In the genomic region with DNA sequence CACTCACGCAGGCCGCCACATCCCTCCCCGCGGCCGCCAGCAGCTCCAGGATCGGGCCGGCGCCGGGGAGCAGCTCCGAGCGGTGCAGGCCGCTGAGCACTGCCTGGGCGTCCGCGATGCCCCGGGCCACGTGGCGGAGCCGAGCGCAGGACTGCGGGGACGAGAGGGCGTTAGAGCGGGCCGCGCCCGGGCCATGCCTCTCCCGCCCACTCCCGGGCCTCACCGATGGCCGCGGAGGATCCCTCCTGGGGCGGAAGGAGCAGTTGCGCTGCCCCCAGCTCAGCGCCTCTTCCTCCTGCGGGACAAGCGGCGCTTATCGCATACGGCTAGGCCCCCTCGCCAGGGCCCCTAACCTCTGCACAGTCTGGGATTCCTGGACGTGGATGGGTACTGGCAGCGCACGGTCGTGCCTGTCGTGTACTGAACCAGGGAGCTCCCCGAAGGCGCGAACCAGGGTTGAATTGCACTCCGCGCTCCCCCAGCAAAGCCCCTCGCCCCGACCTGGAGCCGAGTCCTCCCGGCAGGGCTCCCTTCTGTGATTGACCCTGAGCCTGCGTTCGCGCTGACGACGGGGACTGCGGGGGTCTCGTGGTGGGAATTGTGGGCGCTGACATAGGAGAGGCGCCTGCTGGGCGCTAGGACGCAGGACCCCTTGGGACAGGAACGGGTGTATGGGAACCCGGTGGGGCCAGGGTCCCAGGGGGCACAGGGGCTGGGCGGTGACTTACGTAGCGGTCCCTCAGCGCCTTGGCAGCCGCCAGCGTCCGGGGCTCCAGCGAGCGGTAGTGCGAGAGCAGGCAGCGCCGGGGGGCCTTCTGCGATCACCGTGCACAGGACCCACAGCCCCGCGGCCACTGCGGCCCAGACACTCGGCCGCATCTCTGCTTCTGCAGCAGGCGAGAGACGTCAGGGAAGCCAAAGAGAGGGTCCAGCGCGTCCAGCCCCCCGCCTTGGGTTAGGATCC, we compare ENCODE assay signal across 1 cellular context.
TF ChIP-seq lines count a peak whose summit lies in the region.

No MANE protein-coding gene starts in this region.

TF ChIP-seq in WTC11, 78 proteins besides CTCF, POLR2A, EP300 and RAD21 (continued from another document):
- TF ChIP-seq, protein P1, sequence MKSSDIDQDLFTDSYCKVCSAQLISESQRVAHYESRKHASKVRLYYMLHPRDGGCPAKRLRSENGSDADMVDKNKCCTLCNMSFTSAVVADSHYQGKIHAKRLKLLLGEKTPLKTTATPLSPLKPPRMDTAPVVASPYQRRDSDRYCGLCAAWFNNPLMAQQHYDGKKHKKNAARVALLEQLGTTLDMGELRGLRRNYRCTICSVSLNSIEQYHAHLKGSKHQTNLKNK (CRISPR knock-in tag; IDR thresholded peaks at IDR 0.05), result no peak
- TF ChIP-seq SMAD4 (CRISPR knock-in tag; IDR thresholded peaks at IDR 0.05) (0 out of 2 replicates have a peak, but pooled peaks have one; percentile 65), JUN (CRISPR knock-in tag; IDR thresholded peaks at IDR 0.05) (peak; percentile 75; the same call in 1 of the 2 replicates), MYBL2 (CRISPR knock-in tag; IDR thresholded peaks at IDR 0.05) (0 out of 2 replicates have a peak, but pooled peaks have one; percentile 63), ZBTB21 (CRISPR knock-in tag; IDR thresholded peaks at IDR 0.05; ENCODE audit: borderline replicate concordance) (peak; percentile 79; the same call in 1 of the 2 replicates), ZNF263 (CRISPR knock-in tag; IDR thresholded peaks at IDR 0.05; ENCODE audit: low read depth) (peak; percentile 45; the same call in 1 of the 2 replicates), CREB1 (CRISPR knock-in tag; IDR thresholded peaks at IDR 0.05) (no peak), ELF4 (CRISPR knock-in tag; IDR thresholded peaks at IDR 0.05; ENCODE audit: low read depth) (0 out of 2 replicates have a peak, but pooled peaks have one; percentile 70), JAZF1 (CRISPR knock-in tag; IDR thresholded peaks at IDR 0.05) (no peak), NFE2L1 (CRISPR knock-in tag; IDR thresholded peaks at IDR 0.05) (peak; percentile 32; the same call in 1 of the 2 replicates), ZNF219 (CRISPR knock-in tag; IDR thresholded peaks at IDR 0.05; ENCODE audit: borderline replicate concordance) (peak; percentile 77)
- TF ChIP-seq, protein P2, sequence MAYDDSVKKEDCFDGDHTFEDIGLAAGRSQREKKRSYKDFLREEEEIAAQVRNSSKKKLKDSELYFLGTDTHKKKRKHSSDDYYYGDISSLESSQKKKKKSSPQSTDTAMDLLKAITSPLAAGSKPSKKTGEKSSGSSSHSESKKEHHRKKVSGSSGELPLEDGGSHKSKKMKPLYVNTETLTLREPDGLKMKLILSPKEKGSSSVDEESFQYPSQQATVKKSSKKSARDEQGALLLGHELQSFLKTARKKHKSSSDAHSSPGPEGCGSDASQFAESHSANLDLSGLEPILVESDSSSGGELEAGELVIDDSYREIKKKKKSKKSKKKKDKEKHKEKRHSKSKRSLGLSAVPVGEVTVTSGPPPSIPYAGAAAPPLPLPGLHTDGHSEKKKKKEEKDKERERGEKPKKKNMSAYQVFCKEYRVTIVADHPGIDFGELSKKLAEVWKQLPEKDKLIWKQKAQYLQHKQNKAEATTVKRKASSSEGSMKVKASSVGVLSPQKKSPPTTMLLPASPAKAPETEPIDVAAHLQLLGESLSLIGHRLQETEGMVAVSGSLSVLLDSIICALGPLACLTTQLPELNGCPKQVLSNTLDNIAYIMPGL (CRISPR knock-in tag; IDR thresholded peaks at IDR 0.05), result peak; percentile 73
- TF ChIP-seq, protein P3, sequence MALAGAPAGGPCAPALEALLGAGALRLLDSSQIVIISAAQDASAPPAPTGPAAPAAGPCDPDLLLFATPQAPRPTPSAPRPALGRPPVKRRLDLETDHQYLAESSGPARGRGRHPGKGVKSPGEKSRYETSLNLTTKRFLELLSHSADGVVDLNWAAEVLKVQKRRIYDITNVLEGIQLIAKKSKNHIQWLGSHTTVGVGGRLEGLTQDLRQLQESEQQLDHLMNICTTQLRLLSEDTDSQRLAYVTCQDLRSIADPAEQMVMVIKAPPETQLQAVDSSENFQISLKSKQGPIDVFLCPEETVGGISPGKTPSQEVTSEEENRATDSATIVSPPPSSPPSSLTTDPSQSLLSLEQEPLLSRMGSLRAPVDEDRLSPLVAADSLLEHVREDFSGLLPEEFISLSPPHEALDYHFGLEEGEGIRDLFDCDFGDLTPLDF (CRISPR knock-in tag; IDR thresholded peaks at IDR 0.05), result no peak
- TF ChIP-seq, protein P4, sequence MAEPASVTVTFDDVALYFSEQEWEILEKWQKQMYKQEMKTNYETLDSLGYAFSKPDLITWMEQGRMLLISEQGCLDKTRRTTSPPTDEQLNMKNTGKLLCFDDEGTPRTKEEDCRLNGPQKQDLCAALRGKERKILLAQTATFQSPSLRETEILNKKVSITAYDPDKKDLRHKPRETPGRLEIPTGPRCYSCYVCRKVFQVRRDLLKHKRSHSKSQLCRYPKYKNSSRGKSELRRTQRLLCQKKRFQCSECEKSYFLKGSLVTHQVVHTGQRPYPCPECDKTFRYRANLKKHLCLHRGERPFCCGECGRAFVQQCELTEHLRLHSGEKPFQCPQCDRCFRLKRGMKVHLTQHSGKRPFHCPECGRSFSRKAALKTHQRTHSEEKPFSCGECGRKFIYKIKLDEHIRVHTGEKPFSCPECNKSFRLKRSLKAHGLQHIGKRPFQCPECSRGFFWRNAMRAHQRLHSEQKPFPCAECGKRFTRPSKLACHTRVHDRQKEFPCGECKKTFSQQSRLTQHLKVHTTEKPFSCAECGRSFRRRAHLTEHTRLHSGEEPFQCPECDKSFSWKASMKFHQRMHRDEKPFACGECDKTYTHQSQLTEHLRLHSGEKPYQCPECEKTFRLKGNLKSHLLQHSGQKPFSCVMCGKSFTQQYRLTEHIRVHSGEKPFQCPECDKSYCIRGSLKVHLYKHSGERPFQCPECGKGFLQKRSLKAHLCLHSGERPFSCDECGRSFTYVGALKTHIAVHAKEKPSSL (CRISPR knock-in tag; conservative IDR thresholded peaks at IDR 0.05), result no peak
- TF ChIP-seq, protein P5, sequence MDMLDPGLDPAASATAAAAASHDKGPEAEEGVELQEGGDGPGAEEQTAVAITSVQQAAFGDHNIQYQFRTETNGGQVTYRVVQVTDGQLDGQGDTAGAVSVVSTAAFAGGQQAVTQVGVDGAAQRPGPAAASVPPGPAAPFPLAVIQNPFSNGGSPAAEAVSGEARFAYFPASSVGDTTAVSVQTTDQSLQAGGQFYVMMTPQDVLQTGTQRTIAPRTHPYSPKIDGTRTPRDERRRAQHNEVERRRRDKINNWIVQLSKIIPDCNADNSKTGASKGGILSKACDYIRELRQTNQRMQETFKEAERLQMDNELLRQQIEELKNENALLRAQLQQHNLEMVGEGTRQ (CRISPR knock-in tag; IDR thresholded peaks at IDR 0.05), result peak; percentile 55; the same call in 1 of the 2 replicates
- TF ChIP-seq, protein P6, sequence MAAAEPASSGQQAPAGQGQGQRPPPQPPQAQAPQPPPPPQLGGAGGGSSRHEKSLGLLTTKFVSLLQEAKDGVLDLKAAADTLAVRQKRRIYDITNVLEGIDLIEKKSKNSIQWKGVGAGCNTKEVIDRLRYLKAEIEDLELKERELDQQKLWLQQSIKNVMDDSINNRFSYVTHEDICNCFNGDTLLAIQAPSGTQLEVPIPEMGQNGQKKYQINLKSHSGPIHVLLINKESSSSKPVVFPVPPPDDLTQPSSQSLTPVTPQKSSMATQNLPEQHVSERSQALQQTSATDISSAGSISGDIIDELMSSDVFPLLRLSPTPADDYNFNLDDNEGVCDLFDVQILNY (CRISPR knock-in tag; IDR thresholded peaks at IDR 0.05), result peak; percentile 82; the same call in 1 of the 2 replicates
- TF ChIP-seq, protein P7, sequence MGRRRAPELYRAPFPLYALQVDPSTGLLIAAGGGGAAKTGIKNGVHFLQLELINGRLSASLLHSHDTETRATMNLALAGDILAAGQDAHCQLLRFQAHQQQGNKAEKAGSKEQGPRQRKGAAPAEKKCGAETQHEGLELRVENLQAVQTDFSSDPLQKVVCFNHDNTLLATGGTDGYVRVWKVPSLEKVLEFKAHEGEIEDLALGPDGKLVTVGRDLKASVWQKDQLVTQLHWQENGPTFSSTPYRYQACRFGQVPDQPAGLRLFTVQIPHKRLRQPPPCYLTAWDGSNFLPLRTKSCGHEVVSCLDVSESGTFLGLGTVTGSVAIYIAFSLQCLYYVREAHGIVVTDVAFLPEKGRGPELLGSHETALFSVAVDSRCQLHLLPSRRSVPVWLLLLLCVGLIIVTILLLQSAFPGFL (CRISPR knock-in tag; IDR thresholded peaks at IDR 0.05; ENCODE audit: borderline replicate concordance), result no peak
- TF ChIP-seq, protein P8, sequence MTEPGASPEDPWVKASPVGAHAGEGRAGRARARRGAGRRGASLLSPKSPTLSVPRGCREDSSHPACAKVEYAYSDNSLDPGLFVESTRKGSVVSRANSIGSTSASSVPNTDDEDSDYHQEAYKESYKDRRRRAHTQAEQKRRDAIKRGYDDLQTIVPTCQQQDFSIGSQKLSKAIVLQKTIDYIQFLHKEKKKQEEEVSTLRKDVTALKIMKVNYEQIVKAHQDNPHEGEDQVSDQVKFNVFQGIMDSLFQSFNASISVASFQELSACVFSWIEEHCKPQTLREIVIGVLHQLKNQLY (CRISPR knock-in tag; IDR thresholded peaks at IDR 0.05), result peak; percentile 53; the same call in 1 of the 2 replicates
- TF ChIP-seq, protein P9, sequence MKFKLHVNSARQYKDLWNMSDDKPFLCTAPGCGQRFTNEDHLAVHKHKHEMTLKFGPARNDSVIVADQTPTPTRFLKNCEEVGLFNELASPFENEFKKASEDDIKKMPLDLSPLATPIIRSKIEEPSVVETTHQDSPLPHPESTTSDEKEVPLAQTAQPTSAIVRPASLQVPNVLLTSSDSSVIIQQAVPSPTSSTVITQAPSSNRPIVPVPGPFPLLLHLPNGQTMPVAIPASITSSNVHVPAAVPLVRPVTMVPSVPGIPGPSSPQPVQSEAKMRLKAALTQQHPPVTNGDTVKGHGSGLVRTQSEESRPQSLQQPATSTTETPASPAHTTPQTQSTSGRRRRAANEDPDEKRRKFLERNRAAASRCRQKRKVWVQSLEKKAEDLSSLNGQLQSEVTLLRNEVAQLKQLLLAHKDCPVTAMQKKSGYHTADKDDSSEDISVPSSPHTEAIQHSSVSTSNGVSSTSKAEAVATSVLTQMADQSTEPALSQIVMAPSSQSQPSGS (CRISPR knock-in tag; IDR thresholded peaks at IDR 0.05; ENCODE audit: borderline replicate concordance, low read depth), result 0 out of 2 replicates have a peak, but pooled peaks have one; percentile 10
- TF ChIP-seq, protein P10, sequence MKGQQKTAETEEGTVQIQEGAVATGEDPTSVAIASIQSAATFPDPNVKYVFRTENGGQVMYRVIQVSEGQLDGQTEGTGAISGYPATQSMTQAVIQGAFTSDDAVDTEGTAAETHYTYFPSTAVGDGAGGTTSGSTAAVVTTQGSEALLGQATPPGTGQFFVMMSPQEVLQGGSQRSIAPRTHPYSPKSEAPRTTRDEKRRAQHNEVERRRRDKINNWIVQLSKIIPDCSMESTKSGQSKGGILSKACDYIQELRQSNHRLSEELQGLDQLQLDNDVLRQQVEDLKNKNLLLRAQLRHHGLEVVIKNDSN (CRISPR knock-in tag; IDR thresholded peaks at IDR 0.05), result peak; percentile 59
- TF ChIP-seq, protein P11, sequence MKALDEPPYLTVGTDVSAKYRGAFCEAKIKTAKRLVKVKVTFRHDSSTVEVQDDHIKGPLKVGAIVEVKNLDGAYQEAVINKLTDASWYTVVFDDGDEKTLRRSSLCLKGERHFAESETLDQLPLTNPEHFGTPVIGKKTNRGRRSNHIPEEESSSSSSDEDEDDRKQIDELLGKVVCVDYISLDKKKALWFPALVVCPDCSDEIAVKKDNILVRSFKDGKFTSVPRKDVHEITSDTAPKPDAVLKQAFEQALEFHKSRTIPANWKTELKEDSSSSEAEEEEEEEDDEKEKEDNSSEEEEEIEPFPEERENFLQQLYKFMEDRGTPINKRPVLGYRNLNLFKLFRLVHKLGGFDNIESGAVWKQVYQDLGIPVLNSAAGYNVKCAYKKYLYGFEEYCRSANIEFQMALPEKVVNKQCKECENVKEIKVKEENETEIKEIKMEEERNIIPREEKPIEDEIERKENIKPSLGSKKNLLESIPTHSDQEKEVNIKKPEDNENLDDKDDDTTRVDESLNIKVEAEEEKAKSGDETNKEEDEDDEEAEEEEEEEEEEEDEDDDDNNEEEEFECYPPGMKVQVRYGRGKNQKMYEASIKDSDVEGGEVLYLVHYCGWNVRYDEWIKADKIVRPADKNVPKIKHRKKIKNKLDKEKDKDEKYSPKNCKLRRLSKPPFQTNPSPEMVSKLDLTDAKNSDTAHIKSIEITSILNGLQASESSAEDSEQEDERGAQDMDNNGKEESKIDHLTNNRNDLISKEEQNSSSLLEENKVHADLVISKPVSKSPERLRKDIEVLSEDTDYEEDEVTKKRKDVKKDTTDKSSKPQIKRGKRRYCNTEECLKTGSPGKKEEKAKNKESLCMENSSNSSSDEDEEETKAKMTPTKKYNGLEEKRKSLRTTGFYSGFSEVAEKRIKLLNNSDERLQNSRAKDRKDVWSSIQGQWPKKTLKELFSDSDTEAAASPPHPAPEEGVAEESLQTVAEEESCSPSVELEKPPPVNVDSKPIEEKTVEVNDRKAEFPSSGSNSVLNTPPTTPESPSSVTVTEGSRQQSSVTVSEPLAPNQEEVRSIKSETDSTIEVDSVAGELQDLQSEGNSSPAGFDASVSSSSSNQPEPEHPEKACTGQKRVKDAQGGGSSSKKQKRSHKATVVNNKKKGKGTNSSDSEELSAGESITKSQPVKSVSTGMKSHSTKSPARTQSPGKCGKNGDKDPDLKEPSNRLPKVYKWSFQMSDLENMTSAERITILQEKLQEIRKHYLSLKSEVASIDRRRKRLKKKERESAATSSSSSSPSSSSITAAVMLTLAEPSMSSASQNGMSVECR (CRISPR knock-in tag; IDR thresholded peaks at IDR 0.05; ENCODE audit: borderline replicate concordance), result peak; percentile 53; the same call in 1 of the 2 replicates
- TF ChIP-seq, protein P12, sequence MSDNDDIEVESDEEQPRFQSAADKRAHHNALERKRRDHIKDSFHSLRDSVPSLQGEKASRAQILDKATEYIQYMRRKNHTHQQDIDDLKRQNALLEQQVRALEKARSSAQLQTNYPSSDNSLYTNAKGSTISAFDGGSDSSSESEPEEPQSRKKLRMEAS (CRISPR knock-in tag; IDR thresholded peaks at IDR 0.05), result peak; percentile 87; the same call in 1 of the 2 replicates
